22 cellular contexts compared by ENCODE assay signal in genomic region chr5:961002-961710, GRCh38. TPM values are rescaled to one million over a fixed set of nuclear protein-coding genes. Genes with fewer than 3 reads are reported as not detected.
DNase-seq lines count a peak whose midpoint lies in the region; ATAC-seq and TF ChIP-seq lines count a peak whose summit lies in the region.
"Had no signal": no experiment of that assay in that cellular context is flagged by ENCODE, and none has a peak within 500 bp of the region (broad histone marks: within the 10 kb centered on the region; RNA-seq: fewer than 3 reads in every experiment).

No MANE protein-coding gene starts in this region.

- H3K27ac ChIP-seq in spleen (peak overlapping the region in 2 of 8 donors; percentile 8), colonic mucosa (no peak overlapping the region), gastrocnemius medialis (no peak overlapping the region)
- H3K27ac ChIP-seq: transverse colon had no signal

- peaks cover 34 to 38% of the 10 kb centered on the region in 2 donors for H3K4me1 Mint-ChIP-seq in immature natural killer cell

- in situ Hi-C loops in gastrocnemius medialis (cut with MboI; ENCODE audit: low sequenced_read_pairs in 4 of 4) = no loop called here

- H3K9me3 ChIP-seq in spleen (no peaks in the 10 kb centered on the region), colonic mucosa (no peaks in the 10 kb centered on the region), gastrocnemius medialis (no peaks in the 10 kb centered on the region)
- H3K9me3 ChIP-seq: esophagus squamous epithelium, transverse colon had no signal

- H3K27me3 ChIP-seq in H7 (ENCODE audit: control insufficient read depth, insufficient read depth, low read length) (no peaks in the 10 kb centered on the region), spleen (replicated peaks in 1 of 7) (peaks cover 0 to 99% (median 16%) of the 10 kb centered on the region in 7 donors), colonic mucosa (no peaks in the 10 kb centered on the region), gastrocnemius medialis (peaks cover 34 to 57% (median 54%) of the 10 kb centered on the region in 3 donors)
- H3K27me3 ChIP-seq: transverse colon had no signal

- TF ChIP-seq POLR2A in spleen (IDR thresholded peaks at IDR 0.05) = no peak
- TF ChIP-seq POLR2A in gastrocnemius medialis (IDR thresholded peaks at IDR 0.05) = no peak

- H3K4me3 ChIP-seq in H7 (ENCODE audit: insufficient read depth, low read depth, low read length) = no peak overlapping the region
- H3K4me3 ChIP-seq in spleen = no peak overlapping the region
- no peak overlapping the region for H3K4me3 ChIP-seq in colonic mucosa
- H3K4me3 ChIP-seq in gastrocnemius medialis = no peak overlapping the region
- H3K4me3 ChIP-seq: esophagus squamous epithelium, transverse colon had no signal

- 56 to 76% (median 62%) methylated on average over 22 to 27 of the region's 27 CpGs for WGBS in spleen, 5 donors

- H3K27me3 Mint-ChIP-seq in immature natural killer cell (ENCODE audit: low read depth in 3 of 3) = peaks cover 15 to 29% (median 21%) of the 10 kb centered on the region in 3 donors

- peak overlapping the region in 3 of 5 donors; percentile 66 to 79 (median 73) for H3K4me3 Mint-ChIP-seq in immature natural killer cell
- H3K4me3 Mint-ChIP-seq: CD14-positive monocyte; central memory CD8-positive, alpha-beta T cell had no signal

- H3K36me3 Mint-ChIP-seq in immature natural killer cell = no peaks in the 10 kb centered on the region
- H3K36me3 Mint-ChIP-seq: CD14-positive monocyte had no signal

- ATAC-seq in gastrocnemius medialis = no peak
- ATAC-seq: sciatic nerve; stimulated activated naive CD8-positive, alpha-beta T cell treated with anti-CD3 and anti-CD28 coated beads, Interleukin-15, Interleukin-2, amounts not matched to agents 100 U/mL and 50 U/mL, for 24 hours had no signal

- H3K4me1 ChIP-seq in spleen (peaks cover 0 to 59% (median 27%) of the 10 kb centered on the region in 6 donors), colonic mucosa (no peaks in the 10 kb centered on the region), gastrocnemius medialis (peaks cover 3 to 11% of the 10 kb centered on the region in 2 donors)

- no peak for TF ChIP-seq CTCF in spleen (IDR thresholded peaks at IDR 0.05 in 8 of 11, conservative IDR thresholded peaks at IDR 0.05 in 3 of 11)
- no peak for TF ChIP-seq CTCF in colonic mucosa (IDR thresholded peaks at IDR 0.05)
- TF ChIP-seq CTCF in gastrocnemius medialis (IDR thresholded peaks at IDR 0.05 in 4 of 5, conservative IDR thresholded peaks at IDR 0.05 in 1 of 5) = no peak

- intact Hi-C loops in spleen (cut with DNase I; ENCODE audit: low total_unique reads) = no loop called here
- intact Hi-C loops in colonic mucosa (cut with DNase I) = no loop called here
- intact Hi-C loops in gastrocnemius medialis (cut with DNase I; ENCODE audit: low total_unique reads) = no loop called here

- peak; percentile 38 for DNase-seq in NCI-H748 (lab: John Stamatoyannopoulos, UW; ENCODE audit: unreplicated experiment)
- DNase-seq in NCI-H748 treated with DMSO at 0.1 percent for 48 hours (lab: John Stamatoyannopoulos, UW) = no peak
- DNase-seq in H7 = peak; percentile 45
- DNase-seq in immature natural killer cell = no peak
- peak; percentile 66 for DNase-seq in spleen
- DNase-seq in colonic mucosa = no peak
- no peak for DNase-seq in SKM-1 (lab: John Stamatoyannopoulos, UW; ENCODE audit: unreplicated experiment)
- no peak for DNase-seq in gastrocnemius medialis
- DNase-seq: activated naive CD4-positive, alpha-beta T cell; DMS153; effector CD8-positive, alpha-beta T cell; esophagus squamous epithelium; MM.1S; NCI-H146; NCI-H446 treated with DMSO at 0.1 percent for 48 hours; occipital lobe; SHP77; stimulated activated naive CD8-positive, alpha-beta T cell treated with anti-CD3 and anti-CD28 coated beads, Interleukin-15, Interleukin-2, amounts not matched to agents 100 U/mL and 50 U/mL, for 24 hours; transverse colon had no signal

- peaks cover 0 to 1% (median 0%) of the 10 kb centered on the region in 6 donors for H3K9me3 Mint-ChIP-seq in immature natural killer cell
- H3K9me3 Mint-ChIP-seq: central memory CD8-positive, alpha-beta T cell had no signal

- no peaks in the 10 kb centered on the region for H3K36me3 ChIP-seq in H7 (replicated peaks; ENCODE audit: control insufficient read depth, insufficient read depth, low read length)
- no peaks in the 10 kb centered on the region for H3K36me3 ChIP-seq in spleen
- no peaks in the 10 kb centered on the region for H3K36me3 ChIP-seq in colonic mucosa
- no peaks in the 10 kb centered on the region for H3K36me3 ChIP-seq in gastrocnemius medialis
- H3K36me3 ChIP-seq: esophagus squamous epithelium, transverse colon had no signal

- peak overlapping the region in 5 of 6 donors; percentile 46 to 89 (median 70) for H3K27ac Mint-ChIP-seq in immature natural killer cell
- H3K27ac Mint-ChIP-seq: CD14-positive monocyte had no signal

- no peak overlapping the region for H3K9ac ChIP-seq in colonic mucosa (ENCODE audit: low read depth in 2 of 2, low read length in 2 of 2)

RNA-seq across cellular contexts. Expression of gene NKD2, which starts 47.4 kb away (rescaled TPM):
- 4.9 and 5.7 TPM in 2 replicates for total RNA-seq in H7 (2014; rRNA removed; shearing (Covaris generic))
- polyA plus RNA-seq in immature natural killer cell (not detected), spleen (10 to 100 TPM in 1 of 3 donors, 1 to 10 TPM in 2; 5.9 to 16.4 (median 7.0) TPM)
- total RNA-seq in spleen (10 to 100 TPM in 6 of 7 donors, 1 to 10 TPM in 1; 1.4 to 52.3 (median 17.9) TPM), colonic mucosa (1 to 10 TPM in 1 of 2 donors, under 1 TPM in 1; 0.94 to 1.9 TPM), gastrocnemius medialis (not detected)
- polyA plus RNA-seq: CD14-positive monocyte had no signal

Comparison
In these comparisons a context has a peak if more than half of its experiments do, and no peak if none do; other contexts are left out.
1. DNase-seq: peak in NCI-H748 (single experiment), H7 (single experiment) and spleen (single experiment); none in NCI-H748 treated with DMSO at 0.1 percent for 48 hours (single experiment), immature natural killer cell (0 of 3), colonic mucosa (single experiment), SKM-1 (single experiment) and gastrocnemius medialis (0 of 2).